Comparison of ENCODE assay signal across 15 cellular contexts in the genomic region with DNA sequence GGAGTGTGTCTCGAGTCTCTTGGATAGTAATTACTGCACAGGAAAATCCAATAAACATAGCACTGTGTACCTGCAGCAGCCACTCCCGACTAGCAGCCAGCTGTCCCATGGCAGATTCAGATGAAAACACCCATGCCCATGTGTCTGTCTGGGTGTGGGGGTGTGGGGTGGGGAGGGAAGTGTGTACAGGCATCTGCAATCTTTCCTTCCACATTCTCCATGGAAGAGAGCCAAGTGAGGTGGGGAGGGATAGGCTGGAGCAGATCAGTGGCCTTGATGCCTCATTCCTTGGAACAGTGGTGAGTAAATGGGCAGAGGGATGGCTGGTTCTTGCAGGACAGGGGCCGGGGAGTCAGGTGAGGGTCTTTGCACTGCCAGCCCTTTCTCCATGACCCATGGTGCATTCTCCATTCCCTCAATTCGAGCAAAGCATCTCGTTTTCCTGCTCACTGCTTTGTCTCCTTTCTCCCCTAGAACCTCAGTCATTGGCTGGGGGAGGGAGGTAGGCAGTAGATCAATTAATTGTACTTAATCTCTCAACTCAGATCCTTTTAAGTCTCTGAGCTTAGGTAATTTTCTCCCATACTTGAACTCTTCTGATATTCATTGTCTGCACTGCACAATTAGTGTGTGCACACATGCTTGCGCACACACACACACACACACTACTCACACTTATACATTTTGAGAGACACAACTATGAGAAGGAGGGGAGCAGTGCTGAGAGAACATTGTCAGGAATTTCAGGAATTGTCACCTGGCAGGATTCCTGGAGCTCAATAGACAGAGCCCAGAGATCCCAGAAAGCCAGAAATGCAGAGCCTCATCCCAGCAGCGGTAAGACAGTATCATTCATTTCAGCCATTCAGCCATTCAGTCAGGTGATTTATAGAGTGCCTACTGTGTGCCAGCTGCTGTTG. TPM values are rescaled to one million over a fixed set of nuclear protein-coding genes. Genes with fewer than 3 reads are reported as not detected.
DNase-seq lines count a peak whose midpoint lies in the region; TF ChIP-seq lines count a peak whose summit lies in the region.
"Had no signal": no experiment of that assay in that cellular context is flagged by ENCODE, and none has a peak within 500 bp of the region (broad histone marks: within the 10 kb centered on the region; RNA-seq: fewer than 3 reads in every experiment).

No MANE protein-coding gene starts in this region.

- H3K18ac ChIP-seq in mesendoderm (ENCODE audit: low read length): peak overlapping the region; percentile 13

- H3K4me3 ChIP-seq in AG10803 (ENCODE audit: low read length) (no peak overlapping the region), MG63 (no peak overlapping the region), endodermal cell (ENCODE audit: low read length) (peak overlapping the region; percentile 7), mesendoderm (ENCODE audit: low read length) (no peak overlapping the region), suprapubic skin (no peak overlapping the region)
- H3K4me3 ChIP-seq: Peyer's patch had no signal

- H3K9me3 ChIP-seq in MG63 (peaks cover 3% of the 10 kb centered on the region; the same call in 1 of the 2 replicates), endodermal cell (ENCODE audit: control insufficient read depth, low read length) (no peaks in the 10 kb centered on the region), suprapubic skin (no peaks in the 10 kb centered on the region)
- H3K9me3 ChIP-seq: Peyer's patch had no signal

- H3K27ac ChIP-seq in endodermal cell (ENCODE audit: low read depth, low read length) (peak overlapping the region; percentile 6), mesendoderm (ENCODE audit: low read depth, low read length) (peak overlapping the region; percentile 40), suprapubic skin (no peak overlapping the region)
- H3K27ac ChIP-seq: Peyer's patch had no signal

- H3K36me3 ChIP-seq in MG63: peaks cover 74% of the 10 kb centered on the region
- H3K36me3 ChIP-seq in endodermal cell (ENCODE audit: control insufficient read depth, insufficient read depth, low read length): peaks cover 77% of the 10 kb centered on the region
- H3K36me3 ChIP-seq in mesendoderm (ENCODE audit: control insufficient read depth, insufficient read depth, low read length): peaks cover 10% of the 10 kb centered on the region
- H3K36me3 ChIP-seq in suprapubic skin: peaks cover 31% of the 10 kb centered on the region

- no peak overlapping the region for H4K8ac ChIP-seq in mesendoderm (ENCODE audit: low read depth, low read length)

- no peak for TF ChIP-seq EP300 in suprapubic skin (IDR thresholded peaks at IDR 0.05)

- H3K56ac ChIP-seq in mesendoderm (ENCODE audit: low read length): peak overlapping the region; percentile 75

- peaks cover 37% of the 10 kb centered on the region for H3K79me1 ChIP-seq in mesendoderm (ENCODE audit: low read length)

- no peak overlapping the region for H2AK5ac ChIP-seq in mesendoderm (ENCODE audit: low read length)

- peak overlapping the region; percentile 35 for H3K9ac ChIP-seq in endodermal cell (ENCODE audit: extremely low read depth, low read length, poor library complexity, severe bottlenecking)
- peak overlapping the region; percentile 36 for H3K9ac ChIP-seq in mesendoderm (ENCODE audit: low read length)

- H3K36me3 Mint-ChIP-seq in endodermal cell (ENCODE audit: low read depth): peaks cover 51% of the 10 kb centered on the region

- no peak for TF ChIP-seq POLR2A in suprapubic skin (IDR thresholded peaks at IDR 0.05)

- no peaks in the 10 kb centered on the region for H3K9me3 Mint-ChIP-seq in endodermal cell
- H3K9me3 Mint-ChIP-seq: activated T-helper 1 cell treated with anti-CD3 and anti-CD28 coated beads, Interleukin-12 subunit alpha, Interleukin-12 subunit beta, Interleukin-2, Interleukin-4 antibody, amounts not matched to agents 30 ng/mL and 10 ng/mL and 1 ng/mL, durations not matched to agents 14 hours and 24 hours and 36 hours had no signal

- H3K4me3 Mint-ChIP-seq in endodermal cell: peak overlapping the region; percentile 32
- H3K4me3 Mint-ChIP-seq: activated T-helper 1 cell treated with anti-CD3 and anti-CD28 coated beads, Interleukin-12 subunit alpha, Interleukin-12 subunit beta, Interleukin-2, Interleukin-4 antibody, amounts not matched to agents 30 ng/mL and 10 ng/mL and 1 ng/mL, durations not matched to agents 14 hours and 24 hours and 36 hours had no signal

- no peaks in the 10 kb centered on the region for H3K27me3 ChIP-seq in MG63
- no peaks in the 10 kb centered on the region for H3K27me3 ChIP-seq in endodermal cell (ENCODE audit: control insufficient read depth, insufficient read depth, low read length, poor library complexity, severe bottlenecking)
- no peaks in the 10 kb centered on the region for H3K27me3 ChIP-seq in mesendoderm (ENCODE audit: insufficient read depth, low read length, poor library complexity)
- no peaks in the 10 kb centered on the region for H3K27me3 ChIP-seq in suprapubic skin
- H3K27me3 ChIP-seq: Peyer's patch had no signal

- peak overlapping the region; percentile 97 for H3K27ac Mint-ChIP-seq in endodermal cell
- H3K27ac Mint-ChIP-seq: activated T-helper 1 cell treated with anti-CD3 and anti-CD28 coated beads, Interleukin-12 subunit alpha, Interleukin-12 subunit beta, Interleukin-2, Interleukin-4 antibody, amounts not matched to agents 30 ng/mL and 10 ng/mL and 1 ng/mL, durations not matched to agents 14 hours and 24 hours and 36 hours had no signal

- 72% methylated on average over 3 to 7 of the region's 7 CpGs for WGBS in endodermal cell (ENCODE audit: insufficient coverage in 1 of 2, insufficient read length in 1 of 2), 2 experiments
- WGBS in mesendoderm (ENCODE audit: extremely low coverage, insufficient coverage, low lambda C conversion rate): no CpG with 5 or more reads among the region's 7 CpGs
- 80% methylated on average over 7 of the region's 7 CpGs for WGBS in suprapubic skin

- peaks cover 6% of the 10 kb centered on the region for H3K79me2 ChIP-seq in mesendoderm (ENCODE audit: control insufficient read depth, insufficient read depth, low read length)

- no peak overlapping the region for H2BK120ac ChIP-seq in mesendoderm (ENCODE audit: low read depth, low read length)

- peaks cover 44% of the 10 kb centered on the region for H3K4me1 Mint-ChIP-seq in endodermal cell

- no peaks in the 10 kb centered on the region for H3K27me3 Mint-ChIP-seq in endodermal cell (ENCODE audit: insufficient read depth)

- H3K4ac ChIP-seq in mesendoderm (ENCODE audit: low read depth, low read length): peak overlapping the region; percentile 0

- no peak overlapping the region for H2BK15ac ChIP-seq in mesendoderm (replicated peaks; ENCODE audit: low read depth)

- no peak overlapping the region for H4K5ac ChIP-seq in mesendoderm (ENCODE audit: low read length)

- no peak overlapping the region for H3K23ac ChIP-seq in mesendoderm (ENCODE audit: low read length)

- DNase-seq in AG10803 (ENCODE audit: low read depth) (peak; percentile 82), MG63 (peak; percentile 26), endodermal cell (peak; percentile 66), mesendoderm (peak; percentile 95), C1 segment of cervical spinal cord (lab: John Stamatoyannopoulos, UW) (no peak), suprapubic skin (ENCODE audit: low spot score in 2 of 2) (no peak)
- DNase-seq in activated T-cell treated with anti-CD3 and anti-CD28 coated beads, Interleukin-2, amount 50 U/mL, for 48 hours: no peak
- DNase-seq in activated CD4-positive, CD25-positive, alpha-beta regulatory T cell treated with anti-CD3 and anti-CD28 coated beads, Interleukin-2, amount 50 U/mL, for 72 hours: no peak
- DNase-seq: activated CD4-positive, alpha-beta T cell treated with anti-CD3 and anti-CD28 coated beads, Interleukin-2, amount 50 U/mL, for 1 hour; DMS53; mammary epithelial cell; stimulated activated CD4-positive, alpha-beta T cell treated with anti-CD3 and anti-CD28 coated beads, Interleukin-1b, Interleukin-23, amount 100 ng/mL, for 48 hours; T-helper 2 cell had no signal

- peak overlapping the region; percentile 70 for H2BK5ac ChIP-seq in mesendoderm (ENCODE audit: low read length)

- H3K4me1 ChIP-seq in endodermal cell (ENCODE audit: control insufficient read depth, insufficient read depth, low read length) (peaks cover 30% of the 10 kb centered on the region), mesendoderm (ENCODE audit: control insufficient read depth, low read depth, low read length) (peaks cover 29% of the 10 kb centered on the region), suprapubic skin (peaks cover 14% of the 10 kb centered on the region)

- peak overlapping the region; percentile 44 for H3K4me2 ChIP-seq in mesendoderm (ENCODE audit: low read length)

- TF ChIP-seq CTCF in AG10803 (conservative IDR thresholded peaks at IDR 0.05; ENCODE audit: low read length) (no peak), endodermal cell (conservative IDR thresholded peaks at IDR 0.05) (no peak), suprapubic skin (IDR thresholded peaks at IDR 0.05) (no peak)

RNA-seq across cellular contexts. Expression of a gene that starts 31.8 kb away (rescaled TPM):
- 24.3 and 40.4 TPM in 2 replicates for total RNA-seq in MG63 (2014; rRNA removed; shearing (Covaris generic); ENCODE audit: low replicate concordance)
- total RNA-seq in endodermal cell (10 to 100 TPM; 57.5 to 68.3 TPM), suprapubic skin (1 to 10 TPM; 5.3 to 9.2 (median 7.2) TPM)
- polyA plus RNA-seq in endodermal cell (2013, experiment 1 of 2): 28.6 TPM
- polyA plus RNA-seq in endodermal cell (2013, experiment 2 of 2): 31.1 TPM
- polyA plus RNA-seq in mesendoderm (2013, experiment 1 of 2): 28.4 TPM
- polyA plus RNA-seq in mesendoderm (2013, experiment 2 of 2): 27.6 TPM

Comparison
In these comparisons a context has a peak if more than half of its experiments do, and no peak if none do; other contexts are left out.
1. DNase-seq: peak in AG10803 (single experiment), MG63 (single experiment), endodermal cell (single experiment) and mesendoderm (single experiment); none in activated T-cell treated with anti-CD3 and anti-CD28 coated beads, Interleukin-2, amount 50 U/mL, for 48 hours (0 of 2), C1 segment of cervical spinal cord (0 of 14), suprapubic skin (0 of 2) and activated CD4-positive, CD25-positive, alpha-beta regulatory T cell treated with anti-CD3 and anti-CD28 coated beads, Interleukin-2, amount 50 U/mL, for 72 hours (single experiment).